Comparison of ENCODE assay signal across 8 cellular contexts in genomic region chrX:106862972-106863688, GRCh38. TPM values are rescaled to one million over a fixed set of nuclear protein-coding genes. Genes with fewer than 3 reads are reported as not detected.
DNase-seq lines count a peak whose midpoint lies in the region; ATAC-seq lines count a peak whose summit lies in the region.

No MANE protein-coding gene starts in this region.

- H3K4me1 Mint-ChIP-seq in activated CD4-positive, alpha-beta T cell treated with anti-CD3 and anti-CD28 coated beads, Interleukin-2, amount 10 ng/mL, durations not matched to agents 7 days and 5 days: no peaks in the 10 kb centered on the region

- no peak overlapping the region for H3K4me3 Mint-ChIP-seq in activated CD4-positive, alpha-beta T cell treated with anti-CD3 and anti-CD28 coated beads, Interleukin-2, amount 10 ng/mL, durations not matched to agents 7 days and 5 days

- no peaks in the 10 kb centered on the region for H3K9me3 Mint-ChIP-seq in activated CD4-positive, alpha-beta T cell treated with anti-CD3 and anti-CD28 coated beads, Interleukin-2, amount 10 ng/mL, durations not matched to agents 7 days and 5 days

- no peaks in the 10 kb centered on the region for H3K36me3 Mint-ChIP-seq in activated CD4-positive, alpha-beta T cell treated with anti-CD3 and anti-CD28 coated beads, Interleukin-2, amount 10 ng/mL, durations not matched to agents 7 days and 5 days (ENCODE audit: low read depth)

- peak; percentile 8 for DNase-seq in stimulated activated CD4-positive, alpha-beta T cell treated with anti-CD3 and anti-CD28 coated beads, Interleukin-1b, Interleukin-23, amount 100 ng/mL, for 48 hours
- DNase-seq in stimulated activated CD4-positive, alpha-beta T cell treated with anti-CD3 and anti-CD28 coated beads, Interleukin-4, amount 100 ng/mL, for 24 hours: no peak
- peak; percentile 9 for DNase-seq in activated CD4-positive, alpha-beta T cell treated with anti-CD3 and anti-CD28 coated beads, Interleukin-2, amount 10 ng/mL, durations not matched to agents 7 days and 5 days
- peak; percentile 38 for DNase-seq in left kidney (ENCODE audit: low read depth, low spot score)
- DNase-seq in NCI-H128 (lab: John Stamatoyannopoulos, UW; ENCODE audit: unreplicated experiment): no peak

- ATAC-seq in HG03103 (IDR thresholded peaks at IDR 0.05; ENCODE audit: low read depth, unreplicated experiment) (peak; percentile 70), GM21737 (IDR thresholded peaks at IDR 0.05; ENCODE audit: unreplicated experiment) (no peak), HG03175 (IDR thresholded peaks at IDR 0.05; ENCODE audit: unreplicated experiment) (no peak)

- CTCF ChIA-PET in activated CD4-positive, alpha-beta T cell treated with anti-CD3 and anti-CD28 coated beads, Interleukin-2, amount 10 ng/mL, durations not matched to agents 7 days and 5 days (lab: Charles Lee): no interaction called here

- H3K27me3 Mint-ChIP-seq in activated CD4-positive, alpha-beta T cell treated with anti-CD3 and anti-CD28 coated beads, Interleukin-2, amount 10 ng/mL, durations not matched to agents 7 days and 5 days: no peaks in the 10 kb centered on the region

- POLR2A ChIA-PET in activated CD4-positive, alpha-beta T cell treated with anti-CD3 and anti-CD28 coated beads, Interleukin-2, amount 10 ng/mL, durations not matched to agents 7 days and 5 days (lab: Charles Lee): no interaction called here

- no peak overlapping the region for H3K27ac Mint-ChIP-seq in activated CD4-positive, alpha-beta T cell treated with anti-CD3 and anti-CD28 coated beads, Interleukin-2, amount 10 ng/mL, durations not matched to agents 7 days and 5 days

RNA-seq across cellular contexts. Expression of gene RIPPLY1, which starts 40.0 kb away (rescaled TPM):
- not detected for total RNA-seq in activated CD4-positive, alpha-beta T cell treated with anti-CD3 and anti-CD28 coated beads, Interleukin-2, amount 10 ng/mL, durations not matched to agents 7 days and 5 days

RNA-seq across cellular contexts. Expression of gene CLDN2, which starts 57.1 kb away (rescaled TPM):
- total RNA-seq in activated CD4-positive, alpha-beta T cell treated with anti-CD3 and anti-CD28 coated beads, Interleukin-2, amount 10 ng/mL, durations not matched to agents 7 days and 5 days: not detected

Comparison
In these comparisons a context has a peak if more than half of its experiments do, and no peak if none do; other contexts are left out.
1. DNase-seq: peak in stimulated activated CD4-positive, alpha-beta T cell treated with anti-CD3 and anti-CD28 coated beads, Interleukin-1b, Interleukin-23, amount 100 ng/mL, for 48 hours (single experiment), activated CD4-positive, alpha-beta T cell treated with anti-CD3 and anti-CD28 coated beads, Interleukin-2, amount 10 ng/mL, durations not matched to agents 7 days and 5 days (single experiment) and left kidney (single experiment); none in stimulated activated CD4-positive, alpha-beta T cell treated with anti-CD3 and anti-CD28 coated beads, Interleukin-4, amount 100 ng/mL, for 24 hours (single experiment) and NCI-H128 (single experiment).